In genomic region chr5:50727149-50727496, GRCh38 we compare ENCODE assay signal across 10 cellular contexts.
A peak's percentile ranks its signal among the peaks of the same experiment; 100 is the strongest.
DNase-seq lines count a peak whose midpoint lies in the region; ATAC-seq and TF ChIP-seq lines count a peak whose summit lies in the region.
"Had no signal": no experiment of that assay in that cellular context is flagged by ENCODE, and none has a peak within 500 bp of the region (broad histone marks: within the 10 kb centered on the region; RNA-seq: fewer than 3 reads in every experiment).

No MANE protein-coding gene starts in this region.

- peak overlapping the region; percentile 65 for H3K4me3 Mint-ChIP-seq in Calu3 (ENCODE audit: low read depth, unreplicated experiment)
- peak overlapping the region; percentile 65 for H3K4me3 Mint-ChIP-seq in activated naive CD8-positive, alpha-beta T cell
- H3K4me3 Mint-ChIP-seq: nephron had no signal

- TF ChIP-seq CTCF in Calu3 (IDR thresholded peaks at IDR 0.05; ENCODE audit: unreplicated experiment), result no peak

- H3K4ac ChIP-seq in neuronal stem cell (ENCODE audit: low read length), result no peak overlapping the region

- no peaks in the 10 kb centered on the region for H3K27me3 Mint-ChIP-seq in Calu3 (ENCODE audit: unreplicated experiment)
- H3K27me3 Mint-ChIP-seq in activated naive CD8-positive, alpha-beta T cell, result no peaks in the 10 kb centered on the region

- H3K9me3 Mint-ChIP-seq in Calu3 (ENCODE audit: low read depth, unreplicated experiment), result no peaks in the 10 kb centered on the region
- no peaks in the 10 kb centered on the region for H3K9me3 Mint-ChIP-seq in activated naive CD8-positive, alpha-beta T cell (ENCODE audit: low read depth)
- H3K9me3 Mint-ChIP-seq: nephron had no signal

- WGBS in neuronal stem cell (ENCODE audit: extremely low coverage in 2 of 2, insufficient read length in 2 of 2, insufficient replicate concordance in 1 of 2), 2 donors, result no CpG with 5 or more reads among the region's 5 CpGs

- no peak overlapping the region for H3K18ac ChIP-seq in neuronal stem cell (ENCODE audit: low read length)

- no peak overlapping the region for H2BK5ac ChIP-seq in neuronal stem cell (ENCODE audit: low read length)

- H3K27ac Mint-ChIP-seq in Calu3 (ENCODE audit: unreplicated experiment), result peak overlapping the region; percentile 91
- H3K27ac Mint-ChIP-seq in activated naive CD8-positive, alpha-beta T cell, result peak overlapping the region; percentile 94
- H3K27ac Mint-ChIP-seq: nephron had no signal

- no peak overlapping the region for H2AFZ ChIP-seq in neuronal stem cell (ENCODE audit: low read length)

- H3K27me3 ChIP-seq in neuronal stem cell (ENCODE audit: control insufficient read depth in 3 of 3, insufficient read depth in 3 of 3, low read depth in 1 of 3, low read length in 3 of 3), result peaks cover 0 to 2% (median 0%) of the 10 kb centered on the region in 3 experiments

- H3K23ac ChIP-seq in neuronal stem cell (ENCODE audit: low read depth, low read length, poor library complexity), result no peak overlapping the region

- H3K36me3 Mint-ChIP-seq in Calu3 (ENCODE audit: insufficient read depth, unreplicated experiment), result no peaks in the 10 kb centered on the region
- H3K36me3 Mint-ChIP-seq in activated naive CD8-positive, alpha-beta T cell, result peaks cover 2% of the 10 kb centered on the region

- H2BK12ac ChIP-seq in neuronal stem cell (ENCODE audit: low read length), result no peak overlapping the region

- H3K79me1 ChIP-seq in neuronal stem cell (ENCODE audit: low read depth, low read length), result no peaks in the 10 kb centered on the region

- intact Hi-C loops in Calu3 (cut with micrococcal nuclease; ENCODE audit: unreplicated experiment), result loop anchor here (5.0 kb wide), 1 partner anchor 60 kb away; the partner anchor contains the start of gene PARP8

- H4K8ac ChIP-seq in neuronal stem cell (ENCODE audit: low read depth, low read length), result no peak overlapping the region

- H3K9me3 ChIP-seq in neuronal stem cell (replicated peaks in 1 of 2; ENCODE audit: control insufficient read depth in 2 of 2, insufficient read depth in 1 of 2, low read depth in 1 of 2, low read length in 2 of 2), result no peaks in the 10 kb centered on the region

- no peak overlapping the region for H2BK120ac ChIP-seq in neuronal stem cell (ENCODE audit: low read depth, low read length)

- peaks cover 51% of the 10 kb centered on the region for H3K4me1 Mint-ChIP-seq in Calu3 (ENCODE audit: low read depth, unreplicated experiment)
- peaks cover 72% of the 10 kb centered on the region for H3K4me1 Mint-ChIP-seq in activated naive CD8-positive, alpha-beta T cell (ENCODE audit: low read depth)

- no peak overlapping the region for H3K9ac ChIP-seq in neuronal stem cell (ENCODE audit: low read depth, low read length, poor library complexity)

- H3K4me1 ChIP-seq in neuronal stem cell (ENCODE audit: control insufficient read depth in 2 of 2, insufficient read depth in 1 of 2, low read depth in 1 of 2, low read length in 2 of 2), result peaks cover 0 to 6% of the 10 kb centered on the region in 2 donors

- H3K4me3 ChIP-seq in neuronal stem cell (ENCODE audit: low read length in 2 of 2), result no peak overlapping the region

- BruUV-seq in Calu3 (replicated peaks; lab: Mats Ljungman, UMichigan), result no TSS peak

- no peak overlapping the region for H4K91ac ChIP-seq in neuronal stem cell (ENCODE audit: low read depth, low read length, poor library complexity)

- no peaks in the 10 kb centered on the region for H3K36me3 ChIP-seq in neuronal stem cell (replicated peaks in 1 of 2; ENCODE audit: control insufficient read depth in 2 of 2, insufficient read depth in 2 of 2, low read length in 2 of 2)

- H3K14ac ChIP-seq in neuronal stem cell (ENCODE audit: low read length), result no peak overlapping the region

- H3K27ac ChIP-seq in neuronal stem cell (replicated peaks; ENCODE audit: low read length), result no peak overlapping the region

- DNase-seq in Calu3 (peak; percentile 60), HT-29 (ENCODE audit: low spot score) (peak; percentile 69), myocyte (ENCODE audit: low read depth) (peak; percentile 48), cerebellar nuclear complex (lab: John Stamatoyannopoulos, UW) (no peak), neuronal stem cell (ENCODE audit: low spot score) (no peak), NCI-H510A treated with DMSO at 0.1 percent for 48 hours (lab: John Stamatoyannopoulos, UW) (no peak)
- DNase-seq: NCI-H1694 had no signal

- no peak overlapping the region for H2AK5ac ChIP-seq in neuronal stem cell (ENCODE audit: low read depth, low read length)

- CTCF ChIA-PET in Calu3 (lab: Charles Lee), result no interaction called here

- no peak for ATAC-seq in HG03457 (IDR thresholded peaks at IDR 0.05; ENCODE audit: unreplicated experiment)

- H3K4me2 ChIP-seq in neuronal stem cell (ENCODE audit: insufficient read depth, low read length, poor library complexity, severe bottlenecking), result no peak overlapping the region

- no peak overlapping the region for H2BK15ac ChIP-seq in neuronal stem cell (ENCODE audit: low read length)

Comparison
In these comparisons a context has a peak if more than half of its experiments do, and no peak if none do; other contexts are left out.
1. DNase-seq: peak in Calu3 (single experiment), HT-29 (single experiment) and myocyte (single experiment); none in cerebellar nuclear complex (0 of 2), neuronal stem cell (single experiment) and NCI-H510A treated with DMSO at 0.1 percent for 48 hours (single experiment).